In genomic region chr3:124217542-124217941, GRCh38 we compare ENCODE assay signal across 9 cellular contexts.
A peak's percentile ranks its signal among the peaks of the same experiment; 100 is the strongest.
DNase-seq lines count a peak whose midpoint lies in the region; ATAC-seq and TF ChIP-seq lines count a peak whose summit lies in the region.
"Had no signal": no experiment of that assay in that cellular context is flagged by ENCODE, and none has a peak within 500 bp of the region (broad histone marks: within the 10 kb centered on the region; RNA-seq: fewer than 3 reads in every experiment).

No MANE protein-coding gene starts in this region.

- no peak overlapping the region for H3K4me3 ChIP-seq in OCI-LY7 (ENCODE audit: low read depth, low read length, poor library complexity, severe bottlenecking)
- no peak overlapping the region for H3K4me3 ChIP-seq in osteoblast (ENCODE audit: insufficient read depth, low read length)

- peaks cover 5% of the 10 kb centered on the region for H3K9me3 Mint-ChIP-seq in stimulated activated memory B cell treated with anti-CD40 and anti-IgM and Interleukin-4, amounts not matched to agents 10 μg/mL and 1 μg/mL and 100 μg/mL, for 72 hours

- ATAC-seq in HG03196 (IDR thresholded peaks at IDR 0.05; ENCODE audit: unreplicated experiment) = no peak
- no peak for ATAC-seq in stimulated activated memory B cell treated with anti-CD40 and anti-IgM and Interleukin-4, amounts not matched to agents 10 μg/mL and 1 μg/mL and 100 μg/mL, for 72 hours

- TF ChIP-seq CTCF in OCI-LY7 (conservative IDR thresholded peaks at IDR 0.05; ENCODE audit: low read length) = no peak
- no peak for TF ChIP-seq CTCF in osteoblast (IDR thresholded peaks at IDR 0.05; ENCODE audit: extremely low read depth, low read depth, low read length)

- no peaks in the 10 kb centered on the region for H3K9me3 ChIP-seq in OCI-LY7 (ENCODE audit: low read length)
- no peaks in the 10 kb centered on the region for H3K9me3 ChIP-seq in osteoblast (ENCODE audit: low read depth, low read length)

- H3K4me1 ChIP-seq in OCI-LY7 (ENCODE audit: insufficient read depth, low read length, poor library complexity, severe bottlenecking) = no peaks in the 10 kb centered on the region
- H3K4me1 ChIP-seq in osteoblast (ENCODE audit: insufficient read depth, low read length) = no peaks in the 10 kb centered on the region

- no peak overlapping the region for H3K27ac ChIP-seq in OCI-LY7 (ENCODE audit: low read depth, low read length, poor library complexity, severe bottlenecking)
- no peak overlapping the region for H3K27ac ChIP-seq in epithelial cell of prostate
- H3K27ac ChIP-seq in osteoblast (ENCODE audit: low read depth, low read length) = no peak overlapping the region
- H3K27ac ChIP-seq: 22Rv1 had no signal

- peaks cover 24% of the 10 kb centered on the region for H3K27me3 Mint-ChIP-seq in stimulated activated memory B cell treated with anti-CD40 and anti-IgM and Interleukin-4, amounts not matched to agents 10 μg/mL and 1 μg/mL and 100 μg/mL, for 72 hours

- H3K27ac Mint-ChIP-seq in stimulated activated memory B cell treated with anti-CD40 and anti-IgM and Interleukin-4, amounts not matched to agents 10 μg/mL and 1 μg/mL and 100 μg/mL, for 72 hours = no peak overlapping the region

- H3K4me3 Mint-ChIP-seq in stimulated activated memory B cell treated with anti-CD40 and anti-IgM and Interleukin-4, amounts not matched to agents 10 μg/mL and 1 μg/mL and 100 μg/mL, for 72 hours = no peak overlapping the region

- no peaks in the 10 kb centered on the region for H4K20me1 ChIP-seq in OCI-LY7 (ENCODE audit: insufficient read depth, low read length)
- peaks cover 4% of the 10 kb centered on the region for H4K20me1 ChIP-seq in osteoblast (ENCODE audit: insufficient read depth, low read length)

- H3K4me2 ChIP-seq in OCI-LY7 (ENCODE audit: low read length) = no peak overlapping the region
- H3K4me2 ChIP-seq in osteoblast (ENCODE audit: insufficient read depth, low read length) = no peak overlapping the region

- no peak overlapping the region for H2AFZ ChIP-seq in OCI-LY7 (ENCODE audit: low read length)
- H2AFZ ChIP-seq in osteoblast (ENCODE audit: low read length) = no peak overlapping the region

- peaks cover 2% of the 10 kb centered on the region for H3K27me3 ChIP-seq in osteoblast (ENCODE audit: insufficient read depth, low read length)

- H3K9me2 ChIP-seq in OCI-LY7 (ENCODE audit: insufficient read depth, low read length) = no peaks in the 10 kb centered on the region

- CTCF ChIA-PET in OCI-LY7 (lab: Charles Lee; ENCODE audit: unreplicated experiment) = no interaction called here

- intact Hi-C loops in OCI-LY7 (cut with micrococcal nuclease; ENCODE audit: unreplicated experiment) = no loop called here

- no peaks in the 10 kb centered on the region for H3K36me3 Mint-ChIP-seq in stimulated activated memory B cell treated with anti-CD40 and anti-IgM and Interleukin-4, amounts not matched to agents 10 μg/mL and 1 μg/mL and 100 μg/mL, for 72 hours

- DNase-seq in DMS53 (lab: John Stamatoyannopoulos, UW) (peak; percentile 44), DMS53 treated with DMSO at 0.1 percent for 48 hours (lab: John Stamatoyannopoulos, UW; ENCODE audit: unreplicated experiment) (no peak), OCI-LY7 (ENCODE audit: low spot score) (peak; percentile 43), epithelial cell of prostate (ENCODE audit: low read depth, low spot score) (peak; percentile 12), osteoblast (ENCODE audit: insufficient read length, low spot score, missing footprints) (peak; percentile 74), 8988T (no peak)

- no peaks in the 10 kb centered on the region for H3K36me3 ChIP-seq in OCI-LY7 (ENCODE audit: insufficient read depth, low read length)
- no peaks in the 10 kb centered on the region for H3K36me3 ChIP-seq in osteoblast (ENCODE audit: insufficient read depth, low read length)

- POLR2A ChIA-PET in OCI-LY7 (lab: Charles Lee) = no interaction called here

- BruUV-seq in OCI-LY7 (replicated peaks; lab: Mats Ljungman, UMichigan) = no TSS peak

- H3K4me1 Mint-ChIP-seq in stimulated activated memory B cell treated with anti-CD40 and anti-IgM and Interleukin-4, amounts not matched to agents 10 μg/mL and 1 μg/mL and 100 μg/mL, for 72 hours = no peaks in the 10 kb centered on the region

- H3K79me2 ChIP-seq in OCI-LY7 (ENCODE audit: insufficient read depth, low read depth, low read length) = no peaks in the 10 kb centered on the region
- no peaks in the 10 kb centered on the region for H3K79me2 ChIP-seq in osteoblast (ENCODE audit: insufficient read depth, low read length)

Comparison
In these comparisons a context has a peak if more than half of its experiments do, and no peak if none do; other contexts are left out.
1. DNase-seq: peak in DMS53 (single experiment), OCI-LY7 (single experiment), epithelial cell of prostate (single experiment) and osteoblast (single experiment); none in DMS53 treated with DMSO at 0.1 percent for 48 hours (single experiment) and 8988T (single experiment).